ENCODE assay signal across 1 cellular context in genomic region chr22:46114518-46115387, GRCh38.
TF ChIP-seq lines count a peak whose summit lies in the region.

No MANE protein-coding gene starts in this region.

TF ChIP-seq in GM23338, 12 proteins besides CTCF, POLR2A, EP300 and RAD21 (continued from another document):
- TF ChIP-seq ZNF462 (CRISPR knock-in tag; IDR thresholded peaks at IDR 0.05) (no peak), STAT1 (IDR thresholded peaks at IDR 0.05; ENCODE audit: unreplicated experiment) (no peak), ZNF331 (CRISPR knock-in tag; IDR thresholded peaks at IDR 0.05; ENCODE audit: low read depth) (no peak)
